28 cellular contexts compared by ENCODE assay signal in genomic region chr3:111649180-111649579, GRCh38. TPM values are rescaled to one million over a fixed set of nuclear protein-coding genes. Genes with fewer than 3 reads are reported as not detected.
DNase-seq lines count a peak whose midpoint lies in the region; ATAC-seq and TF ChIP-seq lines count a peak whose summit lies in the region.
"Had no signal": no experiment of that assay in that cellular context is flagged by ENCODE, and none has a peak within 500 bp of the region (broad histone marks: within the 10 kb centered on the region; RNA-seq: fewer than 3 reads in every experiment).

No MANE protein-coding gene starts in this region.

- no peaks in the 10 kb centered on the region for H3K27me3 Mint-ChIP-seq in activated T-cell treated with anti-CD3 and anti-CD28 coated beads, Interleukin-2, amount 50 U/mL, for 24 hours
- H3K27me3 Mint-ChIP-seq in T-helper 17 cell (no peaks in the 10 kb centered on the region), MCF 10A (ENCODE audit: insufficient read depth, unreplicated experiment) (no peaks in the 10 kb centered on the region)
- H3K27me3 Mint-ChIP-seq: effector memory CD8-positive, alpha-beta T cell; memory B cell; T-cell had no signal

- H3K36me3 ChIP-seq in smooth muscle cell (ENCODE audit: low read depth) (peaks cover 2% of the 10 kb centered on the region), neuronal stem cell (replicated peaks in 1 of 2; ENCODE audit: control insufficient read depth in 2 of 2, insufficient read depth in 2 of 2, low read length in 2 of 2) (no peaks in the 10 kb centered on the region)

- no peak overlapping the region for H2AFZ ChIP-seq in smooth muscle cell (ENCODE audit: low read depth)
- no peak overlapping the region for H2AFZ ChIP-seq in neuronal stem cell (ENCODE audit: low read length)
- H2AFZ ChIP-seq: parathyroid adenoma had no signal

- no peak overlapping the region for H2AK5ac ChIP-seq in neuronal stem cell (ENCODE audit: low read depth, low read length)

- H3K14ac ChIP-seq in neuronal stem cell (ENCODE audit: low read length) = no peak overlapping the region

- no peak overlapping the region for H4K8ac ChIP-seq in neuronal stem cell (ENCODE audit: low read depth, low read length)

- H2BK15ac ChIP-seq in neuronal stem cell (ENCODE audit: low read length) = no peak overlapping the region

- H3K79me1 ChIP-seq in neuronal stem cell (ENCODE audit: low read depth, low read length) = no peaks in the 10 kb centered on the region

- no peak overlapping the region for H3K4me3 ChIP-seq in epithelial cell of esophagus (ENCODE audit: low read length)
- H3K4me3 ChIP-seq in smooth muscle cell = no peak overlapping the region
- no peak overlapping the region for H3K4me3 ChIP-seq in neuronal stem cell (ENCODE audit: low read length in 2 of 2)
- H3K4me3 ChIP-seq: body of pancreas had no signal

- no peak overlapping the region for H2BK12ac ChIP-seq in neuronal stem cell (ENCODE audit: low read length)

- H3K9me3 ChIP-seq in T-helper 17 cell (ENCODE audit: control insufficient read depth, low read length, poor library complexity, severe bottlenecking) (no peaks in the 10 kb centered on the region), smooth muscle cell (replicated peaks; ENCODE audit: low read depth) (no peaks in the 10 kb centered on the region), neuronal stem cell (replicated peaks in 1 of 2; ENCODE audit: control insufficient read depth in 2 of 2, insufficient read depth in 1 of 2, low read depth in 1 of 2, low read length in 2 of 2) (no peaks in the 10 kb centered on the region)
- H3K9me3 ChIP-seq: body of pancreas had no signal

- intact Hi-C loops in MCF 10A (cut with micrococcal nuclease) = no loop called here

- peaks cover 6% of the 10 kb centered on the region for H3F3A ChIP-seq in smooth muscle cell (ENCODE audit: low read depth)

- 38% methylated on average over 1 of the region's 1 CpG for WGBS in smooth muscle cell (ENCODE audit: low lambda C conversion rate)
- no CpG with 5 or more reads among the region's 1 CpG for WGBS in neuronal stem cell (ENCODE audit: extremely low coverage in 2 of 2, insufficient read length in 2 of 2, insufficient replicate concordance in 1 of 2), 2 donors

- no peak for DNase-seq in activated T-cell treated with anti-CD3 and anti-CD28 coated beads, Interleukin-2, amount 50 U/mL, for 24 hours
- DNase-seq in activated T-cell treated with anti-CD3 and anti-CD28 coated beads, Interleukin-2, amount 50 U/mL, for 48 hours = no peak
- DNase-seq in T-helper 17 cell = no peak
- peak; percentile 24 for DNase-seq in epithelial cell of esophagus (ENCODE audit: low read depth)
- no peak for DNase-seq in smooth muscle cell (lab: John Stamatoyannopoulos, UW; ENCODE audit: unreplicated experiment)
- DNase-seq in neuronal stem cell (ENCODE audit: low spot score) = no peak
- DNase-seq in MCF 10A (ENCODE audit: unreplicated experiment) = no peak
- DNase-seq: activated CD4-positive, alpha-beta T cell treated with anti-CD3 and anti-CD28 coated beads, Interleukin-2, amount 50 U/mL, for 4 hours; body of pancreas; effector memory CD8-positive, alpha-beta T cell; glutamatergic neuron; left colon; NCI-H1105; NCI-H2029; NCI-H345; OCI-M1; SHP77; stimulated activated CD4-positive, alpha-beta T cell treated with anti-CD3 and anti-CD28 coated beads, Interleukin-15, amount 100 ng/mL, for 24 hours; T-cell had no signal

- H4K91ac ChIP-seq in neuronal stem cell (ENCODE audit: low read depth, low read length, poor library complexity) = no peak overlapping the region

- H3K23ac ChIP-seq in neuronal stem cell (ENCODE audit: low read depth, low read length, poor library complexity) = no peak overlapping the region

- H3K4me2 ChIP-seq in smooth muscle cell = peak overlapping the region; percentile 39
- no peak overlapping the region for H3K4me2 ChIP-seq in neuronal stem cell (ENCODE audit: insufficient read depth, low read length, poor library complexity, severe bottlenecking)

- no peaks in the 10 kb centered on the region for H3K79me2 ChIP-seq in smooth muscle cell (ENCODE audit: low read depth)
- H3K79me2 ChIP-seq: parathyroid adenoma had no signal

- POLR2A ChIA-PET in MCF 10A (lab: Yijun Ruan, JAX) = no interaction called here

- H3K18ac ChIP-seq in neuronal stem cell (ENCODE audit: low read length) = no peak overlapping the region

- H3K27ac Mint-ChIP-seq in activated T-cell treated with anti-CD3 and anti-CD28 coated beads, Interleukin-2, amount 50 U/mL, for 24 hours = peak overlapping the region; percentile 24
- H3K27ac Mint-ChIP-seq in T-helper 17 cell = peak overlapping the region; percentile 6
- no peak overlapping the region for H3K27ac Mint-ChIP-seq in MCF 10A (ENCODE audit: low read depth, unreplicated experiment)
- H3K27ac Mint-ChIP-seq: memory B cell, type B pancreatic cell had no signal

- no TSS peak for BruUV-seq in MCF 10A (replicated peaks; lab: Mats Ljungman, UMichigan)

- H3K36me3 Mint-ChIP-seq in activated T-cell treated with anti-CD3 and anti-CD28 coated beads, Interleukin-2, amount 50 U/mL, for 24 hours (ENCODE audit: low read depth) = peaks cover 93% of the 10 kb centered on the region
- peaks cover 13% of the 10 kb centered on the region for H3K36me3 Mint-ChIP-seq in T-helper 17 cell (ENCODE audit: low read depth)
- H3K36me3 Mint-ChIP-seq in MCF 10A (ENCODE audit: insufficient read depth, unreplicated experiment) = no peaks in the 10 kb centered on the region
- H3K36me3 Mint-ChIP-seq: type B pancreatic cell had no signal

- H2BK5ac ChIP-seq in neuronal stem cell (ENCODE audit: low read length) = no peak overlapping the region

- ATAC-seq in T-helper 17 cell (no peak), GM19467 (IDR thresholded peaks at IDR 0.05; ENCODE audit: unreplicated experiment) (no peak)
- ATAC-seq: body of pancreas; effector memory CD8-positive, alpha-beta T cell; left colon; sciatic nerve; T-cell had no signal

- H3K9me3 Mint-ChIP-seq in activated T-cell treated with anti-CD3 and anti-CD28 coated beads, Interleukin-2, amount 50 U/mL, for 24 hours = peaks cover 6% of the 10 kb centered on the region
- H3K9me3 Mint-ChIP-seq in MCF 10A (ENCODE audit: unreplicated experiment) = no peaks in the 10 kb centered on the region
- H3K9me3 Mint-ChIP-seq: memory B cell, type B pancreatic cell had no signal

- H2BK120ac ChIP-seq in neuronal stem cell (ENCODE audit: low read depth, low read length) = no peak overlapping the region

- peaks cover 15% of the 10 kb centered on the region for H3K4me1 Mint-ChIP-seq in activated T-cell treated with anti-CD3 and anti-CD28 coated beads, Interleukin-2, amount 50 U/mL, for 24 hours (ENCODE audit: low read depth)
- H3K4me1 Mint-ChIP-seq in T-helper 17 cell (peaks cover 5% of the 10 kb centered on the region), MCF 10A (ENCODE audit: insufficient read depth, unreplicated experiment) (no peaks in the 10 kb centered on the region)

- TF ChIP-seq CTCF in epithelial cell of esophagus (IDR thresholded peaks at IDR 0.05; ENCODE audit: insufficient read depth, low read depth, low read length, missing control alignments) (no peak), smooth muscle cell (IDR thresholded peaks at IDR 0.05; ENCODE audit: borderline replicate concordance, insufficient read depth, poor library complexity, severe bottlenecking) (no peak), MCF 10A (IDR thresholded peaks at IDR 0.05; ENCODE audit: unreplicated experiment) (no peak)

- CTCF ChIA-PET in MCF 10A (lab: Yijun Ruan, JAX) = interaction anchor here (0.5 to 0.8 kb wide), 2 partner anchors 18 to 71 kb away, joined by 3 to 5 read pairs; no protein-coding TSS in a partner anchor

- peaks cover 31% of the 10 kb centered on the region for H3K4me1 ChIP-seq in smooth muscle cell (ENCODE audit: low read depth)
- peaks cover 0 to 3% of the 10 kb centered on the region in 2 donors for H3K4me1 ChIP-seq in neuronal stem cell (ENCODE audit: control insufficient read depth in 2 of 2, insufficient read depth in 1 of 2, low read depth in 1 of 2, low read length in 2 of 2)
- H3K4me1 ChIP-seq: parathyroid adenoma had no signal

- H3K9ac ChIP-seq in smooth muscle cell (ENCODE audit: low read depth) (no peak overlapping the region), neuronal stem cell (ENCODE audit: low read depth, low read length, poor library complexity) (no peak overlapping the region)
- H3K9ac ChIP-seq: parathyroid adenoma had no signal

- no peak overlapping the region for H3K4ac ChIP-seq in neuronal stem cell (ENCODE audit: low read length)

- H3K27ac ChIP-seq in smooth muscle cell (ENCODE audit: low read depth) = peak overlapping the region; percentile 82
- H3K27ac ChIP-seq in neuronal stem cell (replicated peaks; ENCODE audit: low read length) = no peak overlapping the region
- H3K27ac ChIP-seq: body of pancreas, parathyroid adenoma had no signal

- no peak overlapping the region for H3K4me3 Mint-ChIP-seq in activated T-cell treated with anti-CD3 and anti-CD28 coated beads, Interleukin-2, amount 50 U/mL, for 24 hours
- no peak overlapping the region for H3K4me3 Mint-ChIP-seq in T-helper 17 cell
- no peak overlapping the region for H3K4me3 Mint-ChIP-seq in MCF 10A (ENCODE audit: unreplicated experiment)
- H3K4me3 Mint-ChIP-seq: effector memory CD8-positive, alpha-beta T cell; memory B cell; T-cell; type B pancreatic cell had no signal

- no peaks in the 10 kb centered on the region for H3K27me3 ChIP-seq in smooth muscle cell (ENCODE audit: low read depth)
- H3K27me3 ChIP-seq in neuronal stem cell (ENCODE audit: control insufficient read depth in 3 of 3, insufficient read depth in 3 of 3, low read depth in 1 of 3, low read length in 3 of 3) = no peaks in the 10 kb centered on the region
- H3K27me3 ChIP-seq: body of pancreas had no signal

- H4K20me1 ChIP-seq in smooth muscle cell (ENCODE audit: low read depth) = no peaks in the 10 kb centered on the region

RNA-seq across cellular contexts. Expression of gene PLCXD2, which starts 25.3 kb away (rescaled TPM):
- 10 to 100 TPM; 11.0 to 19.5 TPM for total RNA-seq in T-helper 17 cell
- total RNA-seq in smooth muscle cell = 5.1 and 10.9 TPM in 2 replicates
- polyA plus RNA-seq in smooth muscle cell = 1.1 and 4.3 TPM in 2 replicates
- polyA plus RNA-seq in neuronal stem cell (2013, experiment 1 of 2) = 2.3 TPM
- polyA plus RNA-seq in neuronal stem cell (2013, experiment 2 of 2) = 2.4 TPM
- total RNA-seq in MCF 10A (2022) = 2.8 TPM in 2 replicates

RNA-seq across cellular contexts. Expression of gene ZBED2, which starts 54.0 kb away (rescaled TPM):
- total RNA-seq in T-helper 17 cell = under 1 TPM; 0.12 to 0.13 TPM
- 9.2 and 11.9 TPM in 2 replicates for total RNA-seq in smooth muscle cell
- 2.4 and 17.0 TPM in 2 replicates for polyA plus RNA-seq in smooth muscle cell
- polyA plus RNA-seq in neuronal stem cell (2013, experiment 1 of 2) = not detected
- polyA plus RNA-seq in neuronal stem cell (2013, experiment 2 of 2) = not detected
- 6.5 and 19.0 TPM in 2 replicates for total RNA-seq in MCF 10A (2022)
- total RNA-seq: A673, body of pancreas, H4, left colon, LHCN-M2, sciatic nerve had no signal
- polyA plus RNA-seq: BJ had no signal
